Comparison of ENCODE assay signal across 1 cellular context in genomic region chr6:166004491-166005275, GRCh38.
TF ChIP-seq lines count a peak whose summit lies in the region.

No MANE protein-coding gene starts in this region.

TF ChIP-seq in A549, 52 proteins besides CTCF, POLR2A, EP300 and RAD21 (continued from another document):
- TF ChIP-seq TFCP2L1 (CRISPR knock-in tag; IDR thresholded peaks at IDR 0.05): no peak
- TF ChIP-seq EHF (CRISPR knock-in tag; IDR thresholded peaks at IDR 0.05): no peak
- no peak for TF ChIP-seq BCL3 (IDR thresholded peaks at IDR 0.05)
- TF ChIP-seq ZSCAN20 (CRISPR knock-in tag; IDR thresholded peaks at IDR 0.05): no peak
- TF ChIP-seq, protein P1, sequence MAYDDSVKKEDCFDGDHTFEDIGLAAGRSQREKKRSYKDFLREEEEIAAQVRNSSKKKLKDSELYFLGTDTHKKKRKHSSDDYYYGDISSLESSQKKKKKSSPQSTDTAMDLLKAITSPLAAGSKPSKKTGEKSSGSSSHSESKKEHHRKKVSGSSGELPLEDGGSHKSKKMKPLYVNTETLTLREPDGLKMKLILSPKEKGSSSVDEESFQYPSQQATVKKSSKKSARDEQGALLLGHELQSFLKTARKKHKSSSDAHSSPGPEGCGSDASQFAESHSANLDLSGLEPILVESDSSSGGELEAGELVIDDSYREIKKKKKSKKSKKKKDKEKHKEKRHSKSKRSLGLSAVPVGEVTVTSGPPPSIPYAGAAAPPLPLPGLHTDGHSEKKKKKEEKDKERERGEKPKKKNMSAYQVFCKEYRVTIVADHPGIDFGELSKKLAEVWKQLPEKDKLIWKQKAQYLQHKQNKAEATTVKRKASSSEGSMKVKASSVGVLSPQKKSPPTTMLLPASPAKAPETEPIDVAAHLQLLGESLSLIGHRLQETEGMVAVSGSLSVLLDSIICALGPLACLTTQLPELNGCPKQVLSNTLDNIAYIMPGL (CRISPR knock-in tag; IDR thresholded peaks at IDR 0.05; ENCODE audit: borderline replicate concordance): no peak
- TF ChIP-seq PBX3 (IDR thresholded peaks at IDR 0.05): no peak
- TF ChIP-seq RARB (CRISPR knock-in tag; IDR thresholded peaks at IDR 0.05): no peak
- TF ChIP-seq ZFP36 (IDR thresholded peaks at IDR 0.05; ENCODE audit: borderline replicate concordance, partially characterized antibody): no peak
- TF ChIP-seq SREBF2 (IDR thresholded peaks at IDR 0.05): no peak
